In genomic region chr22:21646608-21647590, GRCh38 we compare ENCODE assay signal across 8 cellular contexts. TPM values are rescaled to one million over a fixed set of nuclear protein-coding genes. Genes with fewer than 3 reads are reported as not detected.
A peak's percentile ranks its signal among the peaks of the same experiment; 100 is the strongest.
DNase-seq lines count a peak whose midpoint lies in the region; ATAC-seq and TF ChIP-seq lines count a peak whose summit lies in the region.

No MANE protein-coding gene starts in this region.

- peak overlapping the region; percentile 68 for H3K27ac Mint-ChIP-seq in type B pancreatic cell

- peaks cover 16% of the 10 kb centered on the region for H3K36me3 Mint-ChIP-seq in type B pancreatic cell

- peak overlapping the region; percentile 77 for H3K4me3 Mint-ChIP-seq in type B pancreatic cell

- H3K4me1 Mint-ChIP-seq in type B pancreatic cell (ENCODE audit: unreplicated experiment): peaks cover 31% of the 10 kb centered on the region

- H3K4me3 ChIP-seq in fibroblast of the aortic adventitia (ENCODE audit: low read depth, low read length): no peak overlapping the region

- H3K9me3 Mint-ChIP-seq in type B pancreatic cell: no peaks in the 10 kb centered on the region

- DNase-seq in DMS153 (lab: John Stamatoyannopoulos, UW): peak; percentile 58
- peak; percentile 77 for DNase-seq in LoVo (ENCODE audit: low spot score)
- peak; percentile 51 for DNase-seq in RPMI8226
- DNase-seq in activated T-helper 1 cell treated with anti-CD3 and anti-CD28 coated beads, Interleukin-2, amount 50 U/mL, for 16 hours (ENCODE audit: low read depth in 1 of 2, low spot score in 1 of 2): peak; percentile 55 to 59
- peak; percentile 88 for DNase-seq in fibroblast of the aortic adventitia (ENCODE audit: low read depth)
- DNase-seq in occipital lobe (lab: John Stamatoyannopoulos, UW): peak; percentile 49
- no peak for DNase-seq in type B pancreatic cell (ENCODE audit: extremely low spot score, unreplicated experiment)

- no peaks in the 10 kb centered on the region for H3K27me3 Mint-ChIP-seq in type B pancreatic cell

- no peak for ATAC-seq in HG03095 (IDR thresholded peaks at IDR 0.05; ENCODE audit: unreplicated experiment)

- TF ChIP-seq CTCF in fibroblast of the aortic adventitia (IDR thresholded peaks at IDR 0.05; ENCODE audit: insufficient read depth, low read length) (peak; percentile 93), type B pancreatic cell (conservative IDR thresholded peaks at IDR 0.05) (peak; percentile 88)

RNA-seq across cellular contexts. Expression of gene SDF2L1, which starts 4.8 kb away (rescaled TPM):
- total RNA-seq in fibroblast of the aortic adventitia (ENCODE audit: low replicate concordance): 10.6 and 18.3 TPM in 2 replicates
- 4.7 TPM for total RNA-seq in occipital lobe
- 56.3 and 56.5 TPM in 2 replicates for total RNA-seq in type B pancreatic cell (ENCODE audit: low replicate concordance)

RNA-seq across cellular contexts. Expression of gene CCDC116, which starts 14.3 kb away (rescaled TPM):
- total RNA-seq in fibroblast of the aortic adventitia (ENCODE audit: low replicate concordance): 0.18 and 0.25 TPM in 2 replicates
- 0.16 TPM for total RNA-seq in occipital lobe
- 0.21 and 0.87 TPM in 2 replicates for total RNA-seq in type B pancreatic cell (ENCODE audit: low replicate concordance)

RNA-seq across cellular contexts. Expression of gene YDJC, which starts 17.1 kb away (rescaled TPM):
- total RNA-seq in fibroblast of the aortic adventitia (ENCODE audit: low replicate concordance) (14.6 and 25.2 TPM in 2 replicates), occipital lobe (7.0 TPM), type B pancreatic cell (ENCODE audit: low replicate concordance) (20.7 and 24.5 TPM in 2 replicates)

RNA-seq across cellular contexts. Expression of gene PPIL2, which starts 18.9 kb away (rescaled TPM):
- 10.0 and 30.5 TPM in 2 replicates for total RNA-seq in fibroblast of the aortic adventitia (ENCODE audit: low replicate concordance)
- 24.3 TPM for total RNA-seq in occipital lobe
- total RNA-seq in type B pancreatic cell (ENCODE audit: low replicate concordance): 41.1 and 49.2 TPM in 2 replicates
